8 cellular contexts compared by ENCODE assay signal in the genomic region with DNA sequence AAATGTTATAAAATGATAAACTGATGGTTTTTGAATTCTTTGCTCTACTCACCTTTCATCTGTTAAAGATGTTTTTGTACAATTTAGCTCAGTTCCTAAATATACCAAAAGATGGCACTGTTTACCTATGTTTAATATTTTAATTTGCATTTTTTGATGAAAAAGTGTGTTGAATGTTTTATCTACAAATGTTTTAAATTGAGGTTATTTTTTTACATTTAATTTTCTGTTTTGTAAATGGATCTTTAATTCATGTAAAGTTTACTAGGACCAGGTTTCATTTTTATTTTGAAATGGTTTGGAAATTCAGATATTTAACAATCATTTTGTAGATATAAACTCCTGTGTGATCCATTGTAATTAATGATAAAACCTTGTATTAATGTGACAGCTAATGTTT. TPM values are rescaled to one million over a fixed set of nuclear protein-coding genes. Genes with fewer than 3 reads are reported as not detected.
A peak's percentile ranks its signal among the peaks of the same experiment; 100 is the strongest.
DNase-seq lines count a peak whose midpoint lies in the region; ATAC-seq, FAIRE-seq and TF ChIP-seq lines count a peak whose summit lies in the region.

No MANE protein-coding gene starts in this region.

- H3K27me3 ChIP-seq in Peyer's patch (no peaks in the 10 kb centered on the region), tibial artery (no peaks in the 10 kb centered on the region)

- no peaks in the 10 kb centered on the region for H3K9me3 ChIP-seq in Peyer's patch
- no peaks in the 10 kb centered on the region for H3K9me3 ChIP-seq in tibial artery

- H3K36me3 ChIP-seq in Peyer's patch (no peaks in the 10 kb centered on the region), tibial artery (no peaks in the 10 kb centered on the region)

- DNase-seq in AG10803 (ENCODE audit: low read depth), result peak; percentile 23
- no peak for DNase-seq in GM19239 (ENCODE audit: insufficient read length, low spot score)
- DNase-seq in Peyer's patch, result no peak
- DNase-seq in frontal cortex (ENCODE audit: low spot score in 2 of 2), result peak; percentile 13 to 14
- DNase-seq in tibial artery, result no peak
- DNase-seq in activated gamma-delta T cell (lab: John Stamatoyannopoulos, UW), result no peak

- intact Hi-C loops in tibial artery (cut with DNase I; ENCODE audit: low total_unique reads), result loop anchor here (5.0 kb wide), 1 partner anchor 1023 kb away; no protein-coding TSS in a partner anchor

- TF ChIP-seq POLR2A in Peyer's patch (IDR thresholded peaks at IDR 0.05), result no peak

- H3K4me1 ChIP-seq in Peyer's patch (no peaks in the 10 kb centered on the region), tibial artery (no peaks in the 10 kb centered on the region)

- peak; percentile 91 for FAIRE-seq in GM19239 (lab: Jason Lieb, UNC)
- peak; percentile 98 for FAIRE-seq in frontal cortex (lab: Jason Lieb, UNC)

- H3K27ac ChIP-seq in Peyer's patch (no peak overlapping the region), tibial artery (no peak overlapping the region)

- no peak for ATAC-seq in GM19455 (IDR thresholded peaks at IDR 0.05; ENCODE audit: unreplicated experiment)
- no peak for ATAC-seq in GM21737 (IDR thresholded peaks at IDR 0.05; ENCODE audit: unreplicated experiment)

- TF ChIP-seq CTCF in AG10803 (conservative IDR thresholded peaks at IDR 0.05; ENCODE audit: low read length) (peak; percentile 60), Peyer's patch (IDR thresholded peaks at IDR 0.05) (peak; percentile 26 to 69 (median 56)), tibial artery (IDR thresholded peaks at IDR 0.05) (peak; percentile 53 to 59)

- H3K4me3 ChIP-seq in AG10803 (ENCODE audit: low read length), result no peak overlapping the region
- no peak overlapping the region for H3K4me3 ChIP-seq in Peyer's patch
- no peak overlapping the region for H3K4me3 ChIP-seq in tibial artery

RNA-seq across cellular contexts. Expression of a gene that starts 30.0 kb away (rescaled TPM):
- total RNA-seq in Peyer's patch (10 to 100 TPM; 10.3 to 31.4 (median 11.6) TPM), frontal cortex (46.5 TPM)

Comparison
In these comparisons a context has a peak if more than half of its experiments do, and no peak if none do; other contexts are left out.
1. DNase-seq: peak in AG10803 (single experiment) and frontal cortex (2 of 2); none in GM19239 (single experiment), Peyer's patch (0 of 3), tibial artery (0 of 2) and activated gamma-delta T cell (single experiment).
2. Peak in every context shown above with its lines, with median percentiles within 50 percentile points of each other: CTCF ChIP-seq.